In genomic region chr17:6993613-6994056, GRCh38 we compare ENCODE assay signal across 4 cellular contexts. TPM values are rescaled to one million over a fixed set of nuclear protein-coding genes. Genes with fewer than 3 reads are reported as not detected.
"Had no signal": no experiment of that assay in that cellular context is flagged by ENCODE, and none has a peak within 500 bp of the region (broad histone marks: within the 10 kb centered on the region; RNA-seq: fewer than 3 reads in every experiment).

No MANE protein-coding gene starts in this region.

RNA-seq across cellular contexts. Expression of gene ALOX12, which starts 2.2 kb away (rescaled TPM):
- total RNA-seq: M059J, PC-3, SK-MEL-5 had no signal
- polyA plus RNA-seq: SK-N-SH had no signal

RNA-seq across cellular contexts. Expression of gene BCL6B, which starts 29.2 kb away (rescaled TPM):
- total RNA-seq: M059J, PC-3, SK-MEL-5 had no signal

RNA-seq across cellular contexts. Expression of gene SLC16A11, which starts 50.3 kb away (rescaled TPM):
- total RNA-seq: M059J, PC-3, SK-MEL-5 had no signal
